15 cellular contexts compared by ENCODE assay signal in genomic region chr11:126336646-126337045, GRCh38. TPM values are rescaled to one million over a fixed set of nuclear protein-coding genes. Genes with fewer than 3 reads are reported as not detected.
DNase-seq lines count a peak whose midpoint lies in the region; ATAC-seq and TF ChIP-seq lines count a peak whose summit lies in the region.
"Had no signal": no experiment of that assay in that cellular context is flagged by ENCODE, and none has a peak within 500 bp of the region (broad histone marks: within the 10 kb centered on the region; RNA-seq: fewer than 3 reads in every experiment).

No MANE protein-coding gene starts in this region.

- CTCF ChIA-PET in activated naive CD4-positive, alpha-beta T cell treated with anti-CD3 and anti-CD28 coated beads for 36 hours (lab: Charles Lee), result interaction anchor here (2.2 kb wide), 1 partner anchor 26 kb away, joined by 7 read pairs; no protein-coding TSS in a partner anchor
- CTCF ChIA-PET in RWPE1 (lab: Yijun Ruan, JAX), result interaction anchor here (0.6 to 1.2 kb wide), 2 partner anchors 143 to 144 kb away, joined by 4 read pairs; no protein-coding TSS in a partner anchor

- H3K9me3 Mint-ChIP-seq in activated naive CD4-positive, alpha-beta T cell treated with anti-CD3 and anti-CD28 coated beads, Interleukin-2, amount 50 U/mL, for 24 hours, result no peaks in the 10 kb centered on the region
- no peaks in the 10 kb centered on the region for H3K9me3 Mint-ChIP-seq in activated naive CD4-positive, alpha-beta T cell treated with anti-CD3 and anti-CD28 coated beads for 36 hours
- no peaks in the 10 kb centered on the region for H3K9me3 Mint-ChIP-seq in immature natural killer cell
- no peaks in the 10 kb centered on the region for H3K9me3 Mint-ChIP-seq in stimulated activated naive B cell treated with anti-CD40 and anti-IgM and Interleukin-4, amounts not matched to agents 10 μg/mL and 1 μg/mL and 100 μg/mL, for 72 hours
- no peaks in the 10 kb centered on the region for H3K9me3 Mint-ChIP-seq in activated T-helper 2 cell treated with anti-CD3 and anti-CD28 coated beads, Interferon-gamma antibody, Interleukin-2, Interleukin-4, amounts not matched to agents 10 μg/mL and 5 μg/mL and 100 μg/mL, durations not matched to agents 14 hours and 24 hours and 36 hours
- H3K9me3 Mint-ChIP-seq: stimulated activated naive CD8-positive, alpha-beta T cell treated with anti-CD3 and anti-CD28 coated beads, Interleukin-15, Interleukin-2, amounts not matched to agents 100 ng/mL and 50 ng/mL, for 24 hours; T-cell had no signal

- peaks cover 14% of the 10 kb centered on the region for H3K4me1 Mint-ChIP-seq in activated naive CD4-positive, alpha-beta T cell treated with anti-CD3 and anti-CD28 coated beads, Interleukin-2, amount 50 U/mL, for 24 hours
- peaks cover 6% of the 10 kb centered on the region for H3K4me1 Mint-ChIP-seq in activated naive CD4-positive, alpha-beta T cell treated with anti-CD3 and anti-CD28 coated beads for 36 hours (ENCODE audit: low read depth)
- H3K4me1 Mint-ChIP-seq in immature natural killer cell, result peaks cover 67 to 70% of the 10 kb centered on the region in 2 donors
- peaks cover 9% of the 10 kb centered on the region in 2 donors for H3K4me1 Mint-ChIP-seq in stimulated activated naive B cell treated with anti-CD40 and anti-IgM and Interleukin-4, amounts not matched to agents 10 μg/mL and 1 μg/mL and 100 μg/mL, for 72 hours
- peaks cover 30% of the 10 kb centered on the region for H3K4me1 Mint-ChIP-seq in activated T-helper 2 cell treated with anti-CD3 and anti-CD28 coated beads, Interferon-gamma antibody, Interleukin-2, Interleukin-4, amounts not matched to agents 10 μg/mL and 5 μg/mL and 100 μg/mL, durations not matched to agents 14 hours and 24 hours and 36 hours (ENCODE audit: low read depth)

- no peaks in the 10 kb centered on the region for H3K27me3 Mint-ChIP-seq in activated naive CD4-positive, alpha-beta T cell treated with anti-CD3 and anti-CD28 coated beads, Interleukin-2, amount 50 U/mL, for 24 hours
- H3K27me3 Mint-ChIP-seq in activated naive CD4-positive, alpha-beta T cell treated with anti-CD3 and anti-CD28 coated beads for 36 hours (ENCODE audit: low read depth), result no peaks in the 10 kb centered on the region
- peaks cover 11 to 16% (median 13%) of the 10 kb centered on the region in 3 donors for H3K27me3 Mint-ChIP-seq in immature natural killer cell (ENCODE audit: low read depth in 3 of 3)
- H3K27me3 Mint-ChIP-seq in stimulated activated naive B cell treated with anti-CD40 and anti-IgM and Interleukin-4, amounts not matched to agents 10 μg/mL and 1 μg/mL and 100 μg/mL, for 72 hours, result no peaks in the 10 kb centered on the region
- H3K27me3 Mint-ChIP-seq in activated T-helper 2 cell treated with anti-CD3 and anti-CD28 coated beads, Interferon-gamma antibody, Interleukin-2, Interleukin-4, amounts not matched to agents 10 μg/mL and 5 μg/mL and 100 μg/mL, durations not matched to agents 14 hours and 24 hours and 36 hours (ENCODE audit: low read depth), result no peaks in the 10 kb centered on the region
- H3K27me3 Mint-ChIP-seq: stimulated activated naive CD8-positive, alpha-beta T cell treated with anti-CD3 and anti-CD28 coated beads, Interleukin-15, Interleukin-2, amounts not matched to agents 100 ng/mL and 50 ng/mL, for 24 hours; T-cell had no signal

- DNase-seq in activated naive CD4-positive, alpha-beta T cell treated with anti-CD3 and anti-CD28 coated beads for 36 hours, result no peak
- no peak for DNase-seq in RWPE1 (ENCODE audit: low spot score)
- no peak for DNase-seq in immature natural killer cell
- no peak for DNase-seq in stimulated activated naive B cell treated with anti-CD40 and anti-IgM and Interleukin-4, amounts not matched to agents 10 μg/mL and 1 μg/mL and 100 μg/mL, for 72 hours
- no peak for DNase-seq in activated T-helper 2 cell treated with anti-CD3 and anti-CD28 coated beads, Interferon-gamma antibody, Interleukin-2, Interleukin-4, amounts not matched to agents 10 μg/mL and 5 μg/mL and 100 μg/mL, durations not matched to agents 14 hours and 24 hours and 36 hours (ENCODE audit: low spot score)
- no peak for DNase-seq in hypothalamus (lab: John Stamatoyannopoulos, UW)
- DNase-seq in NCI-H226, result no peak
- DNase-seq: brain microvascular endothelial cell, NCI-H1417, NCI-H82, nucleus accumbens had no signal

- TF ChIP-seq CTCF in RWPE1 (conservative IDR thresholded peaks at IDR 0.05; ENCODE audit: low read depth), result no peak

- peaks cover 12% of the 10 kb centered on the region for H3K36me3 Mint-ChIP-seq in activated naive CD4-positive, alpha-beta T cell treated with anti-CD3 and anti-CD28 coated beads, Interleukin-2, amount 50 U/mL, for 24 hours
- peaks cover 14% of the 10 kb centered on the region for H3K36me3 Mint-ChIP-seq in activated naive CD4-positive, alpha-beta T cell treated with anti-CD3 and anti-CD28 coated beads for 36 hours (ENCODE audit: low read depth)
- H3K36me3 Mint-ChIP-seq in immature natural killer cell, result peaks cover 11 to 35% (median 11%) of the 10 kb centered on the region in 3 donors
- peaks cover 36 to 81% of the 10 kb centered on the region in 2 donors for H3K36me3 Mint-ChIP-seq in stimulated activated naive B cell treated with anti-CD40 and anti-IgM and Interleukin-4, amounts not matched to agents 10 μg/mL and 1 μg/mL and 100 μg/mL, for 72 hours
- H3K36me3 Mint-ChIP-seq in activated T-helper 2 cell treated with anti-CD3 and anti-CD28 coated beads, Interferon-gamma antibody, Interleukin-2, Interleukin-4, amounts not matched to agents 10 μg/mL and 5 μg/mL and 100 μg/mL, durations not matched to agents 14 hours and 24 hours and 36 hours (ENCODE audit: low read depth), result peaks cover 35% of the 10 kb centered on the region

- 0 out of 2 replicates have a peak overlapping the region, but pooled peaks have one; percentile 45 for H3K27ac ChIP-seq in RWPE1
- H3K27ac ChIP-seq: brain microvascular endothelial cell had no signal

- peak overlapping the region; percentile 65 for H3K27ac Mint-ChIP-seq in activated naive CD4-positive, alpha-beta T cell treated with anti-CD3 and anti-CD28 coated beads, Interleukin-2, amount 50 U/mL, for 24 hours
- no peak overlapping the region for H3K27ac Mint-ChIP-seq in activated naive CD4-positive, alpha-beta T cell treated with anti-CD3 and anti-CD28 coated beads for 36 hours
- H3K27ac Mint-ChIP-seq in immature natural killer cell, result peak overlapping the region; percentile 94 to 100 (median 98)
- H3K27ac Mint-ChIP-seq in stimulated activated naive B cell treated with anti-CD40 and anti-IgM and Interleukin-4, amounts not matched to agents 10 μg/mL and 1 μg/mL and 100 μg/mL, for 72 hours, result peak overlapping the region; percentile 42
- H3K27ac Mint-ChIP-seq in activated T-helper 2 cell treated with anti-CD3 and anti-CD28 coated beads, Interferon-gamma antibody, Interleukin-2, Interleukin-4, amounts not matched to agents 10 μg/mL and 5 μg/mL and 100 μg/mL, durations not matched to agents 14 hours and 24 hours and 36 hours, result no peak overlapping the region
- H3K27ac Mint-ChIP-seq: stimulated activated naive CD8-positive, alpha-beta T cell treated with anti-CD3 and anti-CD28 coated beads, Interleukin-15, Interleukin-2, amounts not matched to agents 100 ng/mL and 50 ng/mL, for 24 hours had no signal

- no peak overlapping the region for H3K4me3 Mint-ChIP-seq in activated naive CD4-positive, alpha-beta T cell treated with anti-CD3 and anti-CD28 coated beads, Interleukin-2, amount 50 U/mL, for 24 hours
- H3K4me3 Mint-ChIP-seq in activated naive CD4-positive, alpha-beta T cell treated with anti-CD3 and anti-CD28 coated beads for 36 hours, result no peak overlapping the region
- H3K4me3 Mint-ChIP-seq in immature natural killer cell, result peak overlapping the region in 4 of 5 donors; percentile 55 to 82 (median 75)
- no peak overlapping the region for H3K4me3 Mint-ChIP-seq in stimulated activated naive B cell treated with anti-CD40 and anti-IgM and Interleukin-4, amounts not matched to agents 10 μg/mL and 1 μg/mL and 100 μg/mL, for 72 hours
- no peak overlapping the region for H3K4me3 Mint-ChIP-seq in activated T-helper 2 cell treated with anti-CD3 and anti-CD28 coated beads, Interferon-gamma antibody, Interleukin-2, Interleukin-4, amounts not matched to agents 10 μg/mL and 5 μg/mL and 100 μg/mL, durations not matched to agents 14 hours and 24 hours and 36 hours (ENCODE audit: low read depth)
- H3K4me3 Mint-ChIP-seq: stimulated activated naive CD8-positive, alpha-beta T cell treated with anti-CD3 and anti-CD28 coated beads, Interleukin-15, Interleukin-2, amounts not matched to agents 100 ng/mL and 50 ng/mL, for 24 hours; T-cell had no signal

- POLR2A ChIA-PET in RWPE1 (lab: Yijun Ruan, JAX; ENCODE audit: low non-redundant PET), result no interaction called here

- peak in 1 of 2 donors; percentile 39 for ATAC-seq in stimulated activated naive B cell treated with anti-CD40 and anti-IgM and Interleukin-4, amounts not matched to agents 10 μg/mL and 1 μg/mL and 100 μg/mL, for 72 hours (replicated peaks)
- ATAC-seq: esophagus mucosa had no signal

- intact Hi-C loops in activated naive CD4-positive, alpha-beta T cell treated with anti-CD3 and anti-CD28 coated beads for 36 hours (cut with micrococcal nuclease), result no loop called here
- intact Hi-C loops in activated T-helper 2 cell treated with anti-CD3 and anti-CD28 coated beads, Interferon-gamma antibody, Interleukin-2, Interleukin-4, amounts not matched to agents 10 μg/mL and 5 μg/mL and 100 μg/mL, durations not matched to agents 14 hours and 24 hours and 36 hours (cut with micrococcal nuclease), result no loop called here

RNA-seq across cellular contexts. Expression of gene ST3GAL4, which starts 18.8 kb away (rescaled TPM):
- total RNA-seq in activated naive CD4-positive, alpha-beta T cell treated with anti-CD3 and anti-CD28 coated beads for 36 hours, result 1 to 10 TPM; 7.6 to 8.0 TPM
- polyA plus RNA-seq in immature natural killer cell, result 10 to 100 TPM; 25.0 to 31.7 (median 30.9) TPM
- 12.4 and 14.4 TPM in 2 replicates for total RNA-seq in activated T-helper 2 cell treated with anti-CD3 and anti-CD28 coated beads, Interferon-gamma antibody, Interleukin-2, Interleukin-4, amounts not matched to agents 10 μg/mL and 5 μg/mL and 100 μg/mL, durations not matched to agents 14 hours and 24 hours and 36 hours

RNA-seq across cellular contexts. Expression of gene DCPS, which starts 32.8 kb away (rescaled TPM):
- total RNA-seq in activated naive CD4-positive, alpha-beta T cell treated with anti-CD3 and anti-CD28 coated beads for 36 hours, result 10 to 100 TPM; 34.9 to 39.5 TPM
- polyA plus RNA-seq in immature natural killer cell, result 10 to 100 TPM; 33.1 to 65.7 (median 40.6) TPM
- total RNA-seq in activated T-helper 2 cell treated with anti-CD3 and anti-CD28 coated beads, Interferon-gamma antibody, Interleukin-2, Interleukin-4, amounts not matched to agents 10 μg/mL and 5 μg/mL and 100 μg/mL, durations not matched to agents 14 hours and 24 hours and 36 hours, result 39.8 and 42.1 TPM in 2 replicates

RNA-seq across cellular contexts. Expression of gene TIRAP, which starts 53.8 kb away (rescaled TPM):
- 1 to 10 TPM; 2.7 to 3.5 TPM for total RNA-seq in activated naive CD4-positive, alpha-beta T cell treated with anti-CD3 and anti-CD28 coated beads for 36 hours
- polyA plus RNA-seq in immature natural killer cell, result 10 to 100 TPM in 1 of 3 donors, 1 to 10 TPM in 2; 6.0 to 15.6 (median 6.5) TPM
- 15.9 TPM in 2 replicates for total RNA-seq in activated T-helper 2 cell treated with anti-CD3 and anti-CD28 coated beads, Interferon-gamma antibody, Interleukin-2, Interleukin-4, amounts not matched to agents 10 μg/mL and 5 μg/mL and 100 μg/mL, durations not matched to agents 14 hours and 24 hours and 36 hours

Comparison
In these comparisons a context has a peak if more than half of its experiments do, and no peak if none do; other contexts are left out.
1. H3K27ac Mint-ChIP-seq: peak in activated naive CD4-positive, alpha-beta T cell treated with anti-CD3 and anti-CD28 coated beads, Interleukin-2, amount 50 U/mL, for 24 hours (single experiment), immature natural killer cell (6 of 6) and stimulated activated naive B cell treated with anti-CD40 and anti-IgM and Interleukin-4, amounts not matched to agents 10 μg/mL and 1 μg/mL and 100 μg/mL, for 72 hours (single experiment); none in activated naive CD4-positive, alpha-beta T cell treated with anti-CD3 and anti-CD28 coated beads for 36 hours (single experiment) and activated T-helper 2 cell treated with anti-CD3 and anti-CD28 coated beads, Interferon-gamma antibody, Interleukin-2, Interleukin-4, amounts not matched to agents 10 μg/mL and 5 μg/mL and 100 μg/mL, durations not matched to agents 14 hours and 24 hours and 36 hours (single experiment).
2. H3K4me3 Mint-ChIP-seq: peak in immature natural killer cell (4 of 5); none in activated naive CD4-positive, alpha-beta T cell treated with anti-CD3 and anti-CD28 coated beads, Interleukin-2, amount 50 U/mL, for 24 hours (single experiment), activated naive CD4-positive, alpha-beta T cell treated with anti-CD3 and anti-CD28 coated beads for 36 hours (single experiment), stimulated activated naive B cell treated with anti-CD40 and anti-IgM and Interleukin-4, amounts not matched to agents 10 μg/mL and 1 μg/mL and 100 μg/mL, for 72 hours (0 of 2) and activated T-helper 2 cell treated with anti-CD3 and anti-CD28 coated beads, Interferon-gamma antibody, Interleukin-2, Interleukin-4, amounts not matched to agents 10 μg/mL and 5 μg/mL and 100 μg/mL, durations not matched to agents 14 hours and 24 hours and 36 hours (single experiment).